In the genomic region with DNA sequence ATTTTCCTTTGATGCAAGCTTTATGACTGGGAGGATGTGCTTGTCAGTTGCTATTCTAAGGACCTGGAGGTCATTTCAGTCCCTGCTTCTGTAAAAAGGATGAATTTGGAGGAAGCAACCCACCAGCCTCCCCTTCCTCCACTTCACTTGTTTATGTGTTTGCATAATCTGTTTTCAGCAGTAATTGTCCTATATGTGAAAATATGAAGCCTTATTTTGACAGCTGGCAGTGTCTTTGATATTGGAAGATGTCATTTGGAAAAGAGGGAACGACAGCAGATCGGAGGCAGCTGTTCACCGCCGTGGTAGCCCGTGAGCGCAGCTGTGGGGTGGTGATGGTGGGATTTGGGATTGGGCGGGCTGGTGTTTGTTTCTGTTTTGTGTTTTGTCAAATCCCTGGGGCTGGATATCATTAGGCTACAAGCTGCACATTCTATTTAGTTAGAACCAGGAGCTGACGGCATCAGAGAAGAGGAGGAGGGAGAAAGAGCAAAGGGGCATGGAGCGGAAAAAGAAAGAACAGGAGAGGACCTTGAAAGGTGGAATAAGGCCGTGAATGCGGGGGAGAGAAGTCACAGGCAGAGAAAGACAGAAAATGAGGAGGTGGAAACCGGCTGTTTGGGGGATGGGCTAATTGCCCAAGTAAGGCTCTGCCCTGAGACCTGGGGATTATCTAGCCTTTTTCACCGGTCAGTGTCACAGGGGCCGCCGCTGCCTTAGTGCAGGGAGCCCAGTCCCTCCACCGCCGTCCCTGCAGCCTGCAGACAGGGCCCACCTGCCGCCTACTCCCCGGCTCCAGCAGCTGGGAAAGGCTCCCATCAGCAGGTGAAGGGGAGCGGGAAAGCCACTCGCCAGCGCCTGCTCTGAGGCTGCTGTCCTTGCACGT, we compare ENCODE assay signal across 10 cellular contexts.
A peak's percentile ranks its signal among the peaks of the same experiment; 100 is the strongest.
DNase-seq lines count a peak whose midpoint lies in the region; ATAC-seq and TF ChIP-seq lines count a peak whose summit lies in the region.
"Had no signal": no experiment of that assay in that cellular context is flagged by ENCODE, and none has a peak within 500 bp of the region (broad histone marks: within the 10 kb centered on the region; RNA-seq: fewer than 3 reads in every experiment).

No MANE protein-coding gene starts in this region.

- H3K4me3 ChIP-seq in mesenchymal stem cell (ENCODE audit: insufficient read depth in 1 of 2, low read depth in 1 of 2, low read length in 2 of 2) (peak overlapping the region in 1 of 2 experiments; percentile 66), testis (peak overlapping the region in 1 of 2 donors; percentile 26)

- H3K27ac ChIP-seq in mesenchymal stem cell (ENCODE audit: low read length, poor library complexity, severe bottlenecking) = no peak overlapping the region
- no peak overlapping the region for H3K27ac ChIP-seq in testis
- H3K27ac ChIP-seq: 22Rv1 had no signal

- DNase-seq in NCI-H2107 (lab: John Stamatoyannopoulos, UW) = peak; percentile 39
- DNase-seq in NCI-H2107 treated with DMSO at 0.1 percent for 48 hours (lab: John Stamatoyannopoulos, UW; ENCODE audit: unreplicated experiment) = no peak
- DNase-seq in ecto neural progenitor cell (ENCODE audit: low spot score) = peak; percentile 65
- DNase-seq in mesenchymal stem cell = no peak
- peak; percentile 36 for DNase-seq in testis
- DNase-seq in stimulated activated CD4-positive, alpha-beta T cell treated with anti-CD3 and anti-CD28 coated beads, Interleukin-2, amount 100 ng/mL, for 24 hours = no peak
- no peak for DNase-seq in natural killer cell
- no peak for DNase-seq in GM03348 (ENCODE audit: low spot score)
- DNase-seq: midbrain had no signal

- no peak overlapping the region for H2BK5ac ChIP-seq in mesenchymal stem cell (ENCODE audit: low read depth, low read length, poor library complexity, severe bottlenecking)

- H3K14ac ChIP-seq in mesenchymal stem cell (ENCODE audit: low read length in 2 of 2) = peak overlapping the region in 1 of 2 experiments; percentile 55

- no peak for ATAC-seq in natural killer cell

- TF ChIP-seq CTCF in testis (IDR thresholded peaks at IDR 0.05) = no peak
- no peak for TF ChIP-seq CTCF in natural killer cell (IDR thresholded peaks at IDR 0.05)

- H4K91ac ChIP-seq in mesenchymal stem cell (ENCODE audit: low read length) = no peak overlapping the region

- no peak overlapping the region for H2BK15ac ChIP-seq in mesenchymal stem cell (ENCODE audit: low read depth, poor library complexity, severe bottlenecking)

- H3K27ac Mint-ChIP-seq in natural killer cell = no peak overlapping the region

- H4K8ac ChIP-seq in mesenchymal stem cell (ENCODE audit: low read length) = peak overlapping the region; percentile 50

- H2AFZ ChIP-seq in mesenchymal stem cell (ENCODE audit: low read depth, low read length) = peak overlapping the region; percentile 68

- H3K4me1 ChIP-seq in mesenchymal stem cell (ENCODE audit: control insufficient read depth, insufficient read depth, low read depth, low read length) (peaks cover 3% of the 10 kb centered on the region), testis (peaks cover 22% of the 10 kb centered on the region)

- H3K36me3 ChIP-seq in mesenchymal stem cell (ENCODE audit: control insufficient read depth in 1 of 2, insufficient read depth in 2 of 2, low read depth in 1 of 2, low read length in 2 of 2) (no peaks in the 10 kb centered on the region), testis (ENCODE audit: low read depth, missing control alignments) (no peaks in the 10 kb centered on the region)

- no peaks in the 10 kb centered on the region for H3K79me1 ChIP-seq in mesenchymal stem cell (replicated peaks; ENCODE audit: low read length, poor library complexity, severe bottlenecking)

- WGBS in mesenchymal stem cell = 40% methylated on average over 23 of the region's 23 CpGs
- 11 to 19% methylated on average over 23 of the region's 23 CpGs for WGBS in testis, 2 donors

- peak overlapping the region in 1 of 2 experiments; percentile 36 for H3K23ac ChIP-seq in mesenchymal stem cell (ENCODE audit: low read length in 2 of 2)

- peaks cover 21 to 22% of the 10 kb centered on the region in 2 donors for H3K27me3 Mint-ChIP-seq in natural killer cell (ENCODE audit: low read depth in 2 of 2)

- H3K27me3 ChIP-seq in mesenchymal stem cell (ENCODE audit: control insufficient read depth in 1 of 2, insufficient read depth in 1 of 2, low read length in 2 of 2) = peaks cover 29 to 30% of the 10 kb centered on the region in 2 experiments
- H3K27me3 ChIP-seq in testis = no peaks in the 10 kb centered on the region

- no peak overlapping the region for H3K4ac ChIP-seq in mesenchymal stem cell (ENCODE audit: low read depth in 1 of 2, low read length in 2 of 2)

- no peak overlapping the region for H3K4me3 Mint-ChIP-seq in natural killer cell

- no peaks in the 10 kb centered on the region for H3K4me1 Mint-ChIP-seq in natural killer cell

- no peak overlapping the region for H2BK120ac ChIP-seq in mesenchymal stem cell (ENCODE audit: low read depth, low read length)

- no peak for TF ChIP-seq POLR2A in testis (IDR thresholded peaks at IDR 0.05)

- H3K9me3 ChIP-seq in mesenchymal stem cell (ENCODE audit: control insufficient read depth, low read length) (peaks cover 3% of the 10 kb centered on the region), testis (no peaks in the 10 kb centered on the region)

- intact Hi-C loops in testis (cut with DNase I; ENCODE audit: low total_unique reads) (no loop called here), natural killer cell (cut with micrococcal nuclease) (no loop called here)

- no peak overlapping the region for H3K18ac ChIP-seq in mesenchymal stem cell (ENCODE audit: low read depth in 1 of 2, low read length in 2 of 2)

- no peak overlapping the region for H2AK5ac ChIP-seq in mesenchymal stem cell (ENCODE audit: low read length, severe bottlenecking)

- no peak overlapping the region for H3K4me2 ChIP-seq in mesenchymal stem cell (ENCODE audit: low read length, poor library complexity, severe bottlenecking)

- H2BK12ac ChIP-seq in mesenchymal stem cell (ENCODE audit: low read length in 2 of 2) = peak overlapping the region in 1 of 2 experiments; percentile 37

- H3K9me3 Mint-ChIP-seq in natural killer cell = no peaks in the 10 kb centered on the region

- peak overlapping the region; percentile 49 for H3K9ac ChIP-seq in mesenchymal stem cell (ENCODE audit: low read length)

- H3K36me3 Mint-ChIP-seq in natural killer cell = no peaks in the 10 kb centered on the region

Comparison
In these comparisons a context has a peak if more than half of its experiments do, and no peak if none do; other contexts are left out.
1. DNase-seq: peak in NCI-H2107 (single experiment), ecto neural progenitor cell (single experiment) and testis (single experiment); none in NCI-H2107 treated with DMSO at 0.1 percent for 48 hours (single experiment), mesenchymal stem cell (single experiment), stimulated activated CD4-positive, alpha-beta T cell treated with anti-CD3 and anti-CD28 coated beads, Interleukin-2, amount 100 ng/mL, for 24 hours (0 of 2), natural killer cell (single experiment) and GM03348 (single experiment).